In the genomic region with DNA sequence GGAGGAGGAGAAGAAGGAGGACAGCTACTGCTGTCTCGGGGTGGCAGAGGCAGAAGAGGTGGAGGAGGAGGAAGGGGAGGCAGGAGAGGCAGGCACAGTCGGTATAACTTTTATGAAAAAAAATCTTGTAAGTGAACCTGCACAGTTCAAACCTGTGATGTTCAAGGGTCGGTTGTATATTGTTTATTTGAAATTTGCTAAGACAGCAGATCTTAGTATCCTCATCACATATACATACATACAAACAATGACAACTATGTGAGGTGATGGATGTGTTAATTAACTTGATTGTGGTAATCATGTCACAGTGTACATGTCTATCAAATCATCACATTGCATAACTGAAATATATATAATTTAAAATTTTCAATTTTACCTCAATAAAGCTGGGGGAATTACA, we compare ENCODE assay signal across 23 cellular contexts. TPM values are rescaled to one million over a fixed set of nuclear protein-coding genes. Genes with fewer than 3 reads are reported as not detected.
A peak's percentile ranks its signal among the peaks of the same experiment; 100 is the strongest.
DNase-seq lines count a peak whose midpoint lies in the region; ATAC-seq, FAIRE-seq and TF ChIP-seq lines count a peak whose summit lies in the region.
"Had no signal": no experiment of that assay in that cellular context is flagged by ENCODE, and none has a peak within 500 bp of the region (broad histone marks: within the 10 kb centered on the region; RNA-seq: fewer than 3 reads in every experiment).

No MANE protein-coding gene starts in this region.

- CTCF ChIA-PET in A549 (lab: Yijun Ruan, JAX): interaction anchor here (1.0 to 8.8 kb wide), 5 partner anchors 8 to 141 kb away, joined by 3 to 74 read pairs (median 7); no protein-coding TSS in a partner anchor

- H3K9me3 ChIP-seq in A549: no peaks in the 10 kb centered on the region
- no peaks in the 10 kb centered on the region for H3K9me3 ChIP-seq in astrocyte (ENCODE audit: insufficient read depth, low read depth, low read length)
- H3K9me3 ChIP-seq in neutrophil: no peaks in the 10 kb centered on the region
- H3K9me3 ChIP-seq: gastrocnemius medialis, vagina had no signal

- peaks cover 25% of the 10 kb centered on the region for H3K36me3 Mint-ChIP-seq in astrocyte (ENCODE audit: low read depth, unreplicated experiment)

- H3K27ac ChIP-seq in A549 (no peak overlapping the region), astrocyte (ENCODE audit: low read depth, low read length) (no peak overlapping the region), neutrophil (peak overlapping the region; percentile 97)
- H3K27ac ChIP-seq: KMS-11 had no signal

- TF ChIP-seq EP300 in A549 (IDR thresholded peaks at IDR 0.05): no peak

- TF ChIP-seq CTCF in A549 (IDR thresholded peaks at IDR 0.05) (no peak), astrocyte (IDR thresholded peaks at IDR 0.05; ENCODE audit: insufficient read depth, low read depth, low read length) (no peak), neutrophil (IDR thresholded peaks at IDR 0.05) (no peak)

- no peak overlapping the region for H3K4me3 ChIP-seq in A549
- no peak overlapping the region for H3K4me3 ChIP-seq in astrocyte (ENCODE audit: insufficient read depth, low read depth, low read length)
- no peak overlapping the region for H3K4me3 ChIP-seq in neutrophil (ENCODE audit: low read depth in 1 of 2, low read length in 1 of 2)
- H3K4me3 ChIP-seq: gastrocnemius medialis, vagina had no signal

- H2AFZ ChIP-seq in astrocyte (ENCODE audit: low read depth, low read length): no peak overlapping the region

- H3K9me3 Mint-ChIP-seq in astrocyte (ENCODE audit: unreplicated experiment): no peaks in the 10 kb centered on the region
- H3K9me3 Mint-ChIP-seq: CD8-positive, alpha-beta memory T cell; H9; T-helper 1 cell treated with Interleukin-12 subunit alpha and Interleukin-12 subunit beta and Interleukin-4 antibody, amounts not matched to agents 30 μg/mL and 1 μg/mL, for 36 hours had no signal

- H3K4me1 Mint-ChIP-seq in astrocyte (ENCODE audit: low read depth, unreplicated experiment): peaks cover 83% of the 10 kb centered on the region

- peak overlapping the region; percentile 45 for H3K9ac ChIP-seq in astrocyte (ENCODE audit: low read length)
- H3K9ac ChIP-seq: KMS-11 had no signal

- H3K79me2 ChIP-seq in astrocyte (ENCODE audit: insufficient read depth, low read length): peaks cover 100% of the 10 kb centered on the region

- DNase-seq in A549 (ENCODE audit: low read depth in 1 of 2, low spot score in 1 of 2): no peak
- no peak for DNase-seq in astrocyte (ENCODE audit: low read depth)
- DNase-seq in HuH-7 (ENCODE audit: low spot score): no peak
- DNase-seq in NCI-H1092 (lab: John Stamatoyannopoulos, UW): no peak
- DNase-seq: activated CD4-positive, alpha-beta T cell treated with anti-CD3 and anti-CD28 coated beads, Interleukin-2, amount 50 U/mL, for 1 hour; CD8-positive, alpha-beta memory T cell; effector memory CD4-positive, alpha-beta T cell; gastrocnemius medialis; GDM1; H9; islet precursor cell; NCI-H2171 treated with DMSO at 0.1 percent for 48 hours; NCI-H526; nucleus accumbens; retina had no signal

- H4K20me1 ChIP-seq in astrocyte (ENCODE audit: insufficient read depth, low read length): peaks cover 100% of the 10 kb centered on the region

- peaks cover 42% of the 10 kb centered on the region for H3K36me3 ChIP-seq in astrocyte (ENCODE audit: insufficient read depth, low read length)
- peaks cover 23% of the 10 kb centered on the region for H3K36me3 ChIP-seq in neutrophil
- H3K36me3 ChIP-seq: gastrocnemius medialis, vagina had no signal

- TF ChIP-seq POLR2A in A549 (IDR thresholded peaks at IDR 0.05; ENCODE audit: low read length): no peak

- WGBS in A549 (ENCODE audit: missing lambda C conversion rate): 68% methylated on average over 3 of the region's 3 CpGs

- peak overlapping the region; percentile 0 for H3K27ac Mint-ChIP-seq in astrocyte (ENCODE audit: unreplicated experiment)
- H3K27ac Mint-ChIP-seq: T-helper 1 cell treated with Interleukin-12 subunit alpha and Interleukin-12 subunit beta and Interleukin-4 antibody, amounts not matched to agents 30 μg/mL and 1 μg/mL, for 36 hours had no signal

- H3K4me2 ChIP-seq in A549: no peak overlapping the region; the same call in 2 of the 3 replicates
- H3K4me2 ChIP-seq in astrocyte (ENCODE audit: low read length): no peak overlapping the region
- H3K4me2 ChIP-seq: KMS-11 had no signal

- FAIRE-seq in A549 (lab: Jason Lieb, UNC) (no peak), G401.6 (lab: Jason Lieb, UNC) (peak; percentile 3), astrocyte (lab: Jason Lieb, UNC) (no peak)
- FAIRE-seq: GM18507 had no signal

- H3K27me3 ChIP-seq in astrocyte (ENCODE audit: insufficient read depth, low read length) (no peaks in the 10 kb centered on the region), neutrophil (no peaks in the 10 kb centered on the region)
- H3K27me3 ChIP-seq: gastrocnemius medialis, vagina had no signal

- no peak for ATAC-seq in A549
- ATAC-seq in HG02763 (IDR thresholded peaks at IDR 0.05; ENCODE audit: unreplicated experiment): no peak
- ATAC-seq: esophagus mucosa, gastrocnemius medialis had no signal

- no peak for TF ChIP-seq RAD21 in A549 (conservative IDR thresholded peaks at IDR 0.05 in 1 of 2, IDR thresholded peaks at IDR 0.05 in 1 of 2)

- POLR2A ChIA-PET in A549 (lab: Yijun Ruan, JAX): no interaction called here

- no peaks in the 10 kb centered on the region for H3K27me3 Mint-ChIP-seq in astrocyte (ENCODE audit: low read depth, unreplicated experiment)

- H3K4me1 ChIP-seq in A549 (peaks cover 100% of the 10 kb centered on the region), astrocyte (ENCODE audit: insufficient read depth, low read length) (peaks cover 80% of the 10 kb centered on the region), neutrophil (ENCODE audit: control insufficient read depth in 1 of 2, insufficient read depth in 1 of 2, low read depth in 1 of 2, low read length in 1 of 2) (peaks cover 71 to 97% of the 10 kb centered on the region in 2 experiments)

- H3K4me3 Mint-ChIP-seq in astrocyte (ENCODE audit: unreplicated experiment): peak overlapping the region; percentile 11
- H3K4me3 Mint-ChIP-seq: CD8-positive, alpha-beta memory T cell; H9; T-helper 1 cell treated with Interleukin-12 subunit alpha and Interleukin-12 subunit beta and Interleukin-4 antibody, amounts not matched to agents 30 μg/mL and 1 μg/mL, for 36 hours had no signal

TF ChIP-seq in A549, 52 proteins besides CTCF, POLR2A, EP300 and RAD21:
- TF ChIP-seq ESRRA (IDR thresholded peaks at IDR 0.05; ENCODE audit: borderline replicate concordance, low read length) (no peak), RNF2 (IDR thresholded peaks at IDR 0.05; ENCODE audit: borderline replicate concordance, low read depth) (no peak), NFE2L2 (conservative IDR thresholded peaks at IDR 0.05; ENCODE audit: low read length) (no peak), MAFK (IDR thresholded peaks at IDR 0.05; ENCODE audit: partially characterized antibody) (peak; percentile 75), ZFP36 (IDR thresholded peaks at IDR 0.05; ENCODE audit: borderline replicate concordance, partially characterized antibody) (no peak)

RNA-seq across cellular contexts. Expression of gene ACTN1, which starts 19.0 kb away (rescaled TPM):
- polyA plus RNA-seq in A549 (2011; rRNA removed): 207 and 208 TPM in 2 replicates
- polyA plus RNA-seq in A549 (2012; cell fraction: cytosol; rRNA removed): 265 and 286 TPM in 2 replicates
- 559 and 760 TPM in 2 replicates for polyA plus RNA-seq in A549 (2012; cell fraction: nucleus; rRNA removed)
- 245 to 269 TPM (median 252 TPM) in 3 replicates for polyA plus RNA-seq in A549 (2017; fragmentation: RNase III; extraction: RNeasy Plus Mini Kit Qiagen cat#74134 plus additional on column Dnase treatment)
- 580 and 586 TPM in 2 replicates for polyA minus RNA-seq in A549 (2011; rRNA and poly(A)+ RNA removed)
- 1,163 and 1,186 TPM in 2 replicates for total RNA-seq in astrocyte
